In the genomic region with DNA sequence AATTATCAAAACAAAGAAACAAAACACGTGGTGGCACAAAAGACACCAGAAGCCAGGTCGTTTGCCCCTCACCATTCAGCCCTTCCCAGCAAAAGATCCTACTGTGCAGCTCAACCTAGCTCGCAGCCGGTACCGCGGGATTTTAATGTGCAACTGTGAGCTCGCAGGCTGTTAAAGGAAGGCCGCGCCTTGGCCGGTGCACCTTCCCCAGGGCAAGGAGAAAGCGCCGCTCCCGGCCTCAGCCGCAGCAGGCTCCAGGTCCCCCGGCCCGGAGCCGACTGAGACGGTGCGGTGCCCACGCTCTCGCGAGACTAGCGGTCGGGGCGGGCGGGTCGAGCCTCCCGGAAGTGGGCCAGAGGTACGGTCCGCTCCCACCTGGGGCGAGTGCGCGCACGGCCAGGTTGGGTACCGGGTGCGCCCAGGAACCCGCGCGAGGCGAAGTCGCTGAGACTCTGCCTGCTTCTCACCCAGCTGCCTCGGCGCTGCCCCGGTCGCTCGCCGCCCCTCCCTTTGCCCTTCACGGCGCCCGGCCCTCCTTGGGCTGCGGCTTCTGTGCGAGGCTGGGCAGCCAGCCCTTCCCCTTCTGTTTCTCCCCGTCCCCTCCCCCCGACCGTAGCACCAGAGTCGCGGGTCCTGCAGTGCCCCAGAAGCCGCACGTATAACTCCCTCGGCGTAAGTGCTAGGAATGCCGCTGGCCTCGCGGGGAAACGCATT, we compare ENCODE assay signal across 8 cellular contexts. TPM values are rescaled to one million over a fixed set of nuclear protein-coding genes. Genes with fewer than 3 reads are reported as not detected.
DNase-seq lines count a peak whose midpoint lies in the region; ATAC-seq and TF ChIP-seq lines count a peak whose summit lies in the region.

A gene (plus strand): TSS at position 618 of the 714 bp plus-strand sequence. CDS start 682 bp downstream, outside the sequence.

- CTCF ChIA-PET in AG04449 (lab: Yijun Ruan, JAX), result interaction anchor here (0.7 to 1.3 kb wide), 2 partner anchors 604 to 612 kb away, joined by 3 read pairs; no protein-coding TSS in a partner anchor

- POLR2A ChIA-PET in AG04449 (lab: Yijun Ruan, JAX), result no interaction called here

- H3K4me3 ChIP-seq in AG04449 (ENCODE audit: low read depth, low read length) (peak within 1 kb of the TSS; percentile 91), kidney epithelial cell (ENCODE audit: low read depth, low read length) (peak within 1 kb of the TSS; percentile 81)

- peak; percentile 98 for ATAC-seq in GM18868 (IDR thresholded peaks at IDR 0.05; ENCODE audit: unreplicated experiment)
- peak; percentile 98 for ATAC-seq in HG03103 (IDR thresholded peaks at IDR 0.05; ENCODE audit: low read depth, unreplicated experiment)

- no peaks in the 10 kb centered on the region for H3K36me3 ChIP-seq in kidney epithelial cell (ENCODE audit: control insufficient read depth, insufficient read depth, low read length)

- DNase-seq in AG04449 (ENCODE audit: low read depth, low spot score) (no peak), NCI-H345 (lab: John Stamatoyannopoulos, UW) (peak; percentile 85), cerebellum (ENCODE audit: low spot score) (peak; percentile 82), kidney epithelial cell (ENCODE audit: low read depth) (peak; percentile 28)
- DNase-seq in activated CD4-positive, CD25-positive, alpha-beta regulatory T cell treated with anti-CD3 and anti-CD28 coated beads, Interleukin-2, amount 50 U/mL, for 72 hours, result peak; percentile 88
- DNase-seq in stimulated activated CD4-positive, alpha-beta T cell treated with anti-CD3 and anti-CD28 coated beads, Interleukin-1b, Interleukin-23, amount 100 ng/mL, for 1 hour (ENCODE audit: low read depth in 2 of 2), result peak; percentile 69 to 76

- TF ChIP-seq CTCF in AG04449 (IDR thresholded peaks at IDR 0.05; ENCODE audit: insufficient read depth, low read length, missing control alignments) (no peak), kidney epithelial cell (IDR thresholded peaks at IDR 0.05; ENCODE audit: insufficient read depth, low read length, poor library complexity, severe bottlenecking) (no peak)

- H3K27me3 ChIP-seq in kidney epithelial cell (ENCODE audit: control insufficient read depth, insufficient read depth, low read length), result no peaks in the 10 kb centered on the region

RNA-seq across cellular contexts. Expression of the gene that starts here (rescaled TPM):
- total RNA-seq in cerebellum, result 26.4 TPM
- 12.7 and 15.4 TPM in 2 replicates for total RNA-seq in kidney epithelial cell
